In genomic region chr2:24124003-24124585, GRCh38 we compare ENCODE assay signal across 8 cellular contexts. TPM values are rescaled to one million over a fixed set of nuclear protein-coding genes. Genes with fewer than 3 reads are reported as not detected.
A peak's percentile ranks its signal among the peaks of the same experiment; 100 is the strongest.
DNase-seq lines count a peak whose midpoint lies in the region; ATAC-seq and TF ChIP-seq lines count a peak whose summit lies in the region.

No MANE protein-coding gene starts in this region.

- peak in 3 of 4 donors; percentile 1 to 15 (median 6) for ATAC-seq in heart left ventricle
- ATAC-seq in Right ventricle myocardium superior (ENCODE audit: poor library complexity): no peak
- ATAC-seq in HG03159 (IDR thresholded peaks at IDR 0.05; ENCODE audit: unreplicated experiment): peak; percentile 13

- WGBS in heart left ventricle, 4 donors: 7 to 20% (median 12%) methylated on average over 7 of the region's 7 CpGs

- H3K4me3 ChIP-seq in heart left ventricle (peak overlapping the region; percentile 39 to 95 (median 83)), fibroblast of the aortic adventitia (ENCODE audit: low read depth, low read length) (peak overlapping the region; percentile 83)

- intact Hi-C loops in heart left ventricle (cut with DNase I) (loop anchor here in 1 of 10 donors (5.0 kb wide), 1 partner anchor 37 kb away; no protein-coding TSS in a partner anchor), Right ventricle myocardium superior (cut with DNase I) (no loop called here)

- no peak for DNase-seq in heart left ventricle
- DNase-seq in Right ventricle myocardium superior: no peak
- peak; percentile 54 to 72 for DNase-seq in SW 1271 (lab: John Stamatoyannopoulos, UW)
- peak; percentile 49 for DNase-seq in fibroblast of the aortic adventitia (ENCODE audit: low read depth)
- peak; percentile 16 for DNase-seq in renal cortical epithelial cell (ENCODE audit: low read depth)
- DNase-seq in GDM1 (lab: John Stamatoyannopoulos, UW): no peak
- DNase-seq in stimulated activated CD4-positive, alpha-beta T cell treated with anti-CD3 and anti-CD28 coated beads, Interleukin-4, amount 100 ng/mL, for 1 hour: no peak

- TF ChIP-seq POLR2A in heart left ventricle (IDR thresholded peaks at IDR 0.05): no peak

- H3K4me1 ChIP-seq in heart left ventricle: peaks cover 0 to 30% (median 16%) of the 10 kb centered on the region in 12 donors

- no peaks in the 10 kb centered on the region for H3K9me3 ChIP-seq in heart left ventricle

- H3K27me3 ChIP-seq in heart left ventricle: no peaks in the 10 kb centered on the region

- no peaks in the 10 kb centered on the region for H3K36me3 ChIP-seq in heart left ventricle

- peak overlapping the region; percentile 83 to 97 (median 95) for H3K27ac ChIP-seq in heart left ventricle

- TF ChIP-seq CTCF in heart left ventricle (IDR thresholded peaks at IDR 0.05) (no peak), fibroblast of the aortic adventitia (IDR thresholded peaks at IDR 0.05; ENCODE audit: insufficient read depth, low read length) (no peak)

RNA-seq across cellular contexts. Expression of gene FAM228B, which starts 0.8 kb away (rescaled TPM):
- total RNA-seq in heart left ventricle: 10 to 100 TPM; 11.1 to 36.9 (median 21.2) TPM
- 10 to 100 TPM in 1 of 2 donors, 1 to 10 TPM in 1; 5.4 to 31.9 TPM for polyA plus RNA-seq in heart left ventricle
- total RNA-seq in Right ventricle myocardium superior: 23.7 TPM
- total RNA-seq in fibroblast of the aortic adventitia (ENCODE audit: low replicate concordance): 7.0 and 10.3 TPM in 2 replicates
- 11.8 and 13.4 TPM in 2 replicates for total RNA-seq in renal cortical epithelial cell

RNA-seq across cellular contexts. Expression of gene PFN4, which starts 1.0 kb away (rescaled TPM):
- under 1 TPM in 5 of 9 donors, not detected in 4; 0.50 to 0.76 (median 0.59) TPM for total RNA-seq in heart left ventricle
- polyA plus RNA-seq in heart left ventricle: 1 to 10 TPM in 1 of 2 donors, under 1 TPM in 1; 0.14 to 2.1 TPM
- 0.46 TPM for total RNA-seq in Right ventricle myocardium superior
- total RNA-seq in fibroblast of the aortic adventitia (ENCODE audit: low replicate concordance): 0.45 and 1.7 TPM in 2 replicates
- total RNA-seq in renal cortical epithelial cell: 0.40 TPM in 1 of 2 replicates, not detected in the other

RNA-seq across cellular contexts. Expression of gene TP53I3, which starts 39.5 kb away (rescaled TPM):
- total RNA-seq in heart left ventricle (10 to 100 TPM in 4 of 9 donors, 1 to 10 TPM in 5; 4.7 to 21.8 (median 9.6) TPM), Right ventricle myocardium superior (15.4 TPM), fibroblast of the aortic adventitia (ENCODE audit: low replicate concordance) (22.3 and 38.7 TPM in 2 replicates), renal cortical epithelial cell (54.6 and 68.2 TPM in 2 replicates)
- 10 to 100 TPM; 15.4 to 23.3 TPM for polyA plus RNA-seq in heart left ventricle

RNA-seq across cellular contexts. Expression of gene SF3B6, which starts 48.0 kb away (rescaled TPM):
- total RNA-seq in heart left ventricle: 10 to 100 TPM; 49.7 to 89.6 (median 58.4) TPM
- 100 to 1,000 TPM in 1 of 2 donors, 10 to 100 TPM in 1; 37.4 to 121 TPM for polyA plus RNA-seq in heart left ventricle
- total RNA-seq in Right ventricle myocardium superior: 47.7 TPM
- total RNA-seq in fibroblast of the aortic adventitia (ENCODE audit: low replicate concordance): 162 and 191 TPM in 2 replicates
- total RNA-seq in renal cortical epithelial cell: 133 and 207 TPM in 2 replicates

RNA-seq across cellular contexts. Expression of gene FAM228A, which starts 50.8 kb away (rescaled TPM):
- 1 to 10 TPM in 2 of 9 donors, under 1 TPM in 4, not detected in 3; 0.19 to 1.9 (median 0.84) TPM for total RNA-seq in heart left ventricle
- under 1 TPM; 0.29 to 0.50 TPM for polyA plus RNA-seq in heart left ventricle
- total RNA-seq in Right ventricle myocardium superior: 0.16 TPM
- total RNA-seq in fibroblast of the aortic adventitia (ENCODE audit: low replicate concordance): 0.18 and 1.3 TPM in 2 replicates
- total RNA-seq in renal cortical epithelial cell: 0.05 and 0.35 TPM in 2 replicates

Comparison
In these comparisons a context has a peak if more than half of its experiments do, and no peak if none do; other contexts are left out.
1. DNase-seq: peak in SW 1271 (2 of 2), fibroblast of the aortic adventitia (single experiment) and renal cortical epithelial cell (single experiment); none in heart left ventricle (0 of 5), Right ventricle myocardium superior (single experiment), GDM1 (single experiment) and stimulated activated CD4-positive, alpha-beta T cell treated with anti-CD3 and anti-CD28 coated beads, Interleukin-4, amount 100 ng/mL, for 1 hour (single experiment).